In genomic region chr18:3982541-3982940, GRCh38 we compare ENCODE assay signal across 13 cellular contexts.
"Had no signal": no experiment of that assay in that cellular context is flagged by ENCODE, and none has a peak within 500 bp of the region (broad histone marks: within the 10 kb centered on the region; RNA-seq: fewer than 3 reads in every experiment).

No MANE protein-coding gene starts in this region.

- H3K27ac Mint-ChIP-seq: activated naive CD4-positive, alpha-beta T cell treated with anti-CD3 and anti-CD28 coated beads, Interleukin-2, amount 10 ng/mL, durations not matched to agents 7 days and 5 days; activated T-helper 1 cell treated with anti-CD3 and anti-CD28 coated beads, Interleukin-12 subunit alpha, Interleukin-12 subunit beta, Interleukin-2, Interleukin-4 antibody, amounts not matched to agents 30 ng/mL and 10 ng/mL and 1 ng/mL, durations not matched to agents 14 hours and 24 hours and 36 hours; effector memory CD8-positive, alpha-beta T cell; neural progenitor cell; T-helper 1 cell treated with Interleukin-12 subunit alpha and Interleukin-12 subunit beta and Interleukin-4 antibody, amounts not matched to agents 30 μg/mL and 1 μg/mL, for 36 hours; WTC11 had no signal

- H3K4me3 Mint-ChIP-seq: activated naive CD4-positive, alpha-beta T cell treated with anti-CD3 and anti-CD28 coated beads, Interleukin-2, amount 10 ng/mL, durations not matched to agents 7 days and 5 days; activated T-helper 1 cell treated with anti-CD3 and anti-CD28 coated beads, Interleukin-12 subunit alpha, Interleukin-12 subunit beta, Interleukin-2, Interleukin-4 antibody, amounts not matched to agents 30 ng/mL and 10 ng/mL and 1 ng/mL, durations not matched to agents 14 hours and 24 hours and 36 hours; brain; effector memory CD8-positive, alpha-beta T cell; neural progenitor cell; T-helper 1 cell treated with Interleukin-12 subunit alpha and Interleukin-12 subunit beta and Interleukin-4 antibody, amounts not matched to agents 30 μg/mL and 1 μg/mL, for 36 hours; WTC11 had no signal

- H2AFZ ChIP-seq: neural progenitor cell had no signal

- H3K4me3 ChIP-seq: heart right ventricle, neural progenitor cell, pancreas, thyroid gland had no signal

- H3K27me3 ChIP-seq: heart right ventricle, neural progenitor cell, pancreas, thyroid gland had no signal

- H3K27me3 Mint-ChIP-seq: activated naive CD4-positive, alpha-beta T cell treated with anti-CD3 and anti-CD28 coated beads, Interleukin-2, amount 10 ng/mL, durations not matched to agents 7 days and 5 days; brain had no signal

- H3K27ac ChIP-seq: heart right ventricle, neural progenitor cell, pancreas, thyroid gland had no signal

- ATAC-seq: effector memory CD8-positive, alpha-beta T cell; heart right ventricle; left ventricle myocardium superior; pancreas; WTC11 had no signal

- H3K9ac ChIP-seq: neural progenitor cell had no signal

- DNase-seq: activated CD4-positive, alpha-beta T cell treated with anti-CD3 and anti-CD28 coated beads for 48 hours; activated naive CD4-positive, alpha-beta T cell treated with anti-CD3 and anti-CD28 coated beads, Interleukin-2, amount 10 ng/mL, durations not matched to agents 7 days and 5 days; effector memory CD8-positive, alpha-beta T cell; heart right ventricle; left ventricle myocardium superior; pancreas; small intestine; thyroid gland had no signal

- H3K36me3 ChIP-seq: heart right ventricle, neural progenitor cell, pancreas, thyroid gland had no signal

- H3K9me3 ChIP-seq: pancreas, thyroid gland had no signal

- H3K4me1 ChIP-seq: pancreas, thyroid gland had no signal
